In the genomic region with DNA sequence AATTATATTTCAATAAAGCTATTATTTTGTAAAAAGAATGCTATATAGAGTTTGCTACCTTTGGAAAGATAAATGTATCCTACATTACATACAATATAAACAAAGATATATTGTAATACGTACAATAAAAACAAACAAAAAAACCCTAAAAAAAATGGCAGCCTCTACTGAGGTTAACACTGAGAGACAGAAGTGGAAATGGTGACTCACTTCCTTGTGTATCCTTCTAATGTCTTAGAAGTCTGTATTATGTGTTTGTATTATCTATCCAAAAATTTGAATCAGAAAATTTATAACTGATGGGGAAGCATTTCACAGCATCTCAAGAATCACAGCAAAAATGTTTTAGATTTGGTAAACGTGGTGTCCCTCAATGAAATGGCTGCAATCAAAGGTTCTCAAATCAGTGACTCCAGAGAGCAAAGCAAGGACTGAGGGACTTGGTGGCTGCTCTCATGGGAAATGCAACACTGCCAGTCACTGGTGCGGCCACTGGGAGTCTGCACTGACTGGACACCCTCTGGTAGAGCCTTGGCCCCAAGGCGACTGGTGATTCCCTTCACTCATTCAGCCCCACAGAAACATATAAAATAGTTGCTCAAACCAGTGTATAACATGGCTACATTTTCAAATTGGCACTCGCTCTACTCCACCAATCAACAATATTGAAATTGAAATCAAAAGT, we compare ENCODE assay signal across 13 cellular contexts. TPM values are rescaled to one million over a fixed set of nuclear protein-coding genes. Genes with fewer than 3 reads are reported as not detected.
DNase-seq lines count a peak whose midpoint lies in the region; ATAC-seq and TF ChIP-seq lines count a peak whose summit lies in the region.
"Had no signal": no experiment of that assay in that cellular context is flagged by ENCODE, and none has a peak within 500 bp of the region (broad histone marks: within the 10 kb centered on the region; RNA-seq: fewer than 3 reads in every experiment).

No MANE protein-coding gene starts in this region.

- no peak for TF ChIP-seq CTCF in NB4 (IDR thresholded peaks at IDR 0.05; ENCODE audit: low read depth, low read length)
- no peak for TF ChIP-seq CTCF in testis (IDR thresholded peaks at IDR 0.05)

- DNase-seq in NB4 (ENCODE audit: low read depth) = peak; percentile 7
- DNase-seq in dermis blood vessel endothelial cell = peak; percentile 6
- DNase-seq in left lobe of liver (ENCODE audit: low spot score) = peak; percentile 63
- DNase-seq in testis = no peak
- DNase-seq in activated effector memory CD4-positive, alpha-beta T cell treated with Interleukin-2 at 50 U/mL for 16 hours = no peak
- DNase-seq in NCI-H2196 (lab: John Stamatoyannopoulos, UW; ENCODE audit: unreplicated experiment) = no peak
- DNase-seq: activated CD8-positive, alpha-beta T cell treated with anti-CD3 and anti-CD28 coated beads, Interleukin-2, amount 10 ng/mL, durations not matched to agents 7 days and 5 days; activated naive CD4-positive, alpha-beta T cell; CD4-positive, alpha-beta T cell; cortex of kidney; NCI-H2029 treated with DMSO at 0.1 percent for 48 hours; T-helper 17 cell had no signal

- no peak overlapping the region for H3K4me3 ChIP-seq in NB4 (ENCODE audit: low read depth, low read length)
- H3K4me3 ChIP-seq in testis = no peak overlapping the region

- TF ChIP-seq POLR2A in NB4 (IDR thresholded peaks at IDR 0.05; ENCODE audit: extremely low read depth, insufficient read length) (no peak), testis (IDR thresholded peaks at IDR 0.05) (no peak)

- no peaks in the 10 kb centered on the region for H3K36me3 ChIP-seq in testis (ENCODE audit: low read depth, missing control alignments)

- ATAC-seq in left lobe of liver = peak; percentile 82
- no peak for ATAC-seq in HG02759 (IDR thresholded peaks at IDR 0.05; ENCODE audit: unreplicated experiment)
- ATAC-seq: activated CD8-positive, alpha-beta T cell treated with anti-CD3 and anti-CD28 coated beads, Interleukin-2, amount 10 ng/mL, durations not matched to agents 7 days and 5 days; T-helper 17 cell had no signal

- H3K27me3 ChIP-seq in testis = no peaks in the 10 kb centered on the region

- no peaks in the 10 kb centered on the region for H3K9me3 ChIP-seq in testis

- H3K4me1 ChIP-seq in testis = no peaks in the 10 kb centered on the region

- intact Hi-C loops in testis (cut with DNase I; ENCODE audit: low total_unique reads) = no loop called here

- 86 to 92% methylated on average over 5 of the region's 5 CpGs for WGBS in testis, 2 donors

- peak overlapping the region; percentile 24 to 39 for H3K27ac ChIP-seq in testis

RNA-seq across cellular contexts. Expression of a gene that starts 53.8 kb away (rescaled TPM):
- total RNA-seq in dermis blood vessel endothelial cell (5.4 and 6.0 TPM in 2 replicates), left lobe of liver (48.9 TPM), testis (10 to 100 TPM in 1 of 2 donors, 1 to 10 TPM in 1; 9.2 to 15.3 TPM)
- polyA plus RNA-seq in testis (ENCODE audit: insufficient read depth, low read depth, low replicate concordance) = 6.3 TPM

RNA-seq across cellular contexts. Expression of a gene that starts 55.9 kb away (rescaled TPM):
- 0.14 and 0.34 TPM in 2 replicates for total RNA-seq in dermis blood vessel endothelial cell
- total RNA-seq in left lobe of liver = 0.38 TPM
- 1 to 10 TPM; 1.9 to 6.0 TPM for total RNA-seq in testis
- 2.8 TPM for polyA plus RNA-seq in testis (ENCODE audit: insufficient read depth, low read depth, low replicate concordance)
- total RNA-seq: activated CD8-positive, alpha-beta T cell treated with anti-CD3 and anti-CD28 coated beads, Interleukin-2, amount 10 ng/mL, durations not matched to agents 7 days and 5 days; CD4-positive, alpha-beta T cell; T-helper 17 cell had no signal

Comparison
In these comparisons a context has a peak if more than half of its experiments do, and no peak if none do; other contexts are left out.
1. DNase-seq: peak in NB4 (single experiment), dermis blood vessel endothelial cell (single experiment) and left lobe of liver (single experiment); none in testis (single experiment), activated effector memory CD4-positive, alpha-beta T cell treated with Interleukin-2 at 50 U/mL for 16 hours (single experiment) and NCI-H2196 (single experiment).